ENCODE assay signal across 23 cellular contexts in the genomic region with DNA sequence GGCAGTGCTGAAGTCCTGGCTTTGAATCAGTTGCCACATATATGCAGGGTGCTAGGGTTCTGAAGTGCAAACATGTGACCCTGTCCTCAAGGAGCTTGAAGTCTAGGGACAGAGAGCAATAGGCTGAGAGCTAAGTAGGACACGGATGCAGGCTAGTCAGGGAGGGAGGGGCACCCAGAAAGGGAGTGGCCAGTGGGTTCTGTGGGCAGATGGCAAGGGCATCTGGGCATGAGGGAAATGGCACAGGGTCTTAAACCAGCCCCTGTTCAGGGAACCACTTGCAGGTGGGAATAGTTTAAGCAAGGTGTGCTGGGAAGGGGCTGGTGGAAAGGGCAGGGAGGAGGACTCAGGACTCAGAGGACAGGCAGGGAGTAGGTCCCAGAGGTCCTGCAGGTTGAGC.
"Had no signal": no experiment of that assay in that cellular context is flagged by ENCODE, and none has a peak within 500 bp of the region (broad histone marks: within the 10 kb centered on the region; RNA-seq: fewer than 3 reads in every experiment).

No MANE protein-coding gene starts in this region.

- H3K27me3 ChIP-seq: colonic mucosa, foreskin keratinocyte, gastroesophageal sphincter, heart left ventricle, hepatocyte, left lung had no signal

- H3K27ac ChIP-seq: colonic mucosa, epithelial cell of prostate, foreskin keratinocyte, gastroesophageal sphincter, heart left ventricle, hepatocyte, left lung, lower lobe of right lung had no signal

- H3K9me3 ChIP-seq: colonic mucosa, gastroesophageal sphincter, heart left ventricle, left lung, lower lobe of right lung had no signal

- H3K27ac Mint-ChIP-seq: dendritic cell treated with granulocyte-macrophage colony-stimulating factor and Interleukin-4, amounts not matched to agents 40 ng/mL and 50 ng/mL, for 4 days; effector memory CD8-positive, alpha-beta T cell; endodermal cell; immature natural killer cell; memory B cell had no signal

- H3K4me3 Mint-ChIP-seq: dendritic cell treated with granulocyte-macrophage colony-stimulating factor and Interleukin-4, amounts not matched to agents 40 ng/mL and 50 ng/mL, for 4 days; effector memory CD8-positive, alpha-beta T cell; endodermal cell; immature natural killer cell; memory B cell had no signal

- H3K36me3 ChIP-seq: colonic mucosa, gastroesophageal sphincter, heart left ventricle, left lung, lower lobe of right lung had no signal

- ATAC-seq: effector memory CD8-positive, alpha-beta T cell; esophagus mucosa; foreskin keratinocyte; gastroesophageal sphincter; heart left ventricle; left cardiac atrium; left lung; left ventricle myocardium superior; lower lobe of right lung had no signal

- H3K36me3 Mint-ChIP-seq: immature natural killer cell, memory B cell had no signal

- H3K4me1 Mint-ChIP-seq: endodermal cell, immature natural killer cell, memory B cell had no signal

- H3K4me2 ChIP-seq: hepatocyte had no signal

- H3K9me3 Mint-ChIP-seq: dendritic cell treated with granulocyte-macrophage colony-stimulating factor and Interleukin-4, amounts not matched to agents 40 ng/mL and 50 ng/mL, for 4 days; effector memory CD8-positive, alpha-beta T cell had no signal

- H3K4me3 ChIP-seq: colonic mucosa, gastroesophageal sphincter, heart left ventricle, hepatocyte, left lung, lower lobe of right lung had no signal

- H2AFZ ChIP-seq: hepatocyte had no signal

- H3K4me1 ChIP-seq: colonic mucosa, foreskin keratinocyte, gastroesophageal sphincter, left lung, lower lobe of right lung had no signal

- DNase-seq: colonic mucosa; cortex of kidney; effector CD8-positive, alpha-beta T cell; effector memory CD8-positive, alpha-beta T cell; endodermal cell; erythroblast; foreskin keratinocyte; heart left ventricle; hypothalamus; immature natural killer cell; left cardiac atrium; left lung; left ventricle myocardium superior; lower lobe of right lung; mammary epithelial cell; mesendoderm; midbrain had no signal

- H3K27me3 Mint-ChIP-seq: dendritic cell treated with granulocyte-macrophage colony-stimulating factor and Interleukin-4, amounts not matched to agents 40 ng/mL and 50 ng/mL, for 4 days had no signal
